In genomic region chr5:112772095-112772494, GRCh38 we compare ENCODE assay signal across 16 cellular contexts. TPM values are rescaled to one million over a fixed set of nuclear protein-coding genes. Genes with fewer than 3 reads are reported as not detected.
A peak's percentile ranks its signal among the peaks of the same experiment; 100 is the strongest.
DNase-seq lines count a peak whose midpoint lies in the region; ATAC-seq and TF ChIP-seq lines count a peak whose summit lies in the region.
"Had no signal": no experiment of that assay in that cellular context is flagged by ENCODE, and none has a peak within 500 bp of the region (broad histone marks: within the 10 kb centered on the region; RNA-seq: fewer than 3 reads in every experiment).

No MANE protein-coding gene starts in this region.

- H3K36me3 Mint-ChIP-seq in brain (peaks cover 77% of the 10 kb centered on the region), type B pancreatic cell (peaks cover 26% of the 10 kb centered on the region)

- H3K4me1 Mint-ChIP-seq in stimulated activated naive CD8-positive, alpha-beta T cell treated with anti-CD3 and anti-CD28 coated beads, Interleukin-15, amount 100 ng/mL, for 72 hours: no peaks in the 10 kb centered on the region
- H3K4me1 Mint-ChIP-seq in brain (no peaks in the 10 kb centered on the region), type B pancreatic cell (ENCODE audit: unreplicated experiment) (no peaks in the 10 kb centered on the region)
- H3K4me1 Mint-ChIP-seq: CD8-positive, alpha-beta memory T cell; neural crest cell; stimulated activated memory B cell treated with anti-CD40 and anti-IgM and Interleukin-4, amounts not matched to agents 10 μg/mL and 1 μg/mL and 100 μg/mL, for 72 hours had no signal

- TF ChIP-seq CTCF in brain (conservative IDR thresholded peaks at IDR 0.05): no peak
- no peak for TF ChIP-seq CTCF in type B pancreatic cell (conservative IDR thresholded peaks at IDR 0.05)

- H3K27ac ChIP-seq in substantia nigra (ENCODE audit: low read depth, low read length, poor library complexity, severe bottlenecking): no peak overlapping the region

- DNase-seq in stimulated activated naive CD8-positive, alpha-beta T cell treated with anti-CD3 and anti-CD28 coated beads, Interleukin-15, amount 100 ng/mL, for 72 hours: no peak
- DNase-seq in stimulated activated naive CD8-positive, alpha-beta T cell treated with anti-CD3 and anti-CD28 coated beads, Interleukin-15, Interleukin-2, amounts not matched to agents 100 U/mL and 50 U/mL, for 24 hours: no peak
- peak; percentile 77 for DNase-seq in iris pigment epithelial cell (ENCODE audit: low read depth)
- DNase-seq in substantia nigra (lab: John Stamatoyannopoulos, UW): no peak
- no peak for DNase-seq in NCI-H82 treated with DMSO at 0.1 percent for 48 hours (lab: John Stamatoyannopoulos, UW; ENCODE audit: unreplicated experiment)
- no peak for DNase-seq in SKM-1 treated with dmso at 0.1 percent for 144 hours (lab: John Stamatoyannopoulos, UW; ENCODE audit: unreplicated experiment)
- no peak for DNase-seq in type B pancreatic cell (ENCODE audit: extremely low spot score, unreplicated experiment)
- DNase-seq: caudate nucleus; CD8-positive, alpha-beta memory T cell; effector CD8-positive, alpha-beta T cell; NCI-H187; NCI-H345 had no signal

- no peaks in the 10 kb centered on the region for H3K9me3 Mint-ChIP-seq in stimulated activated naive CD8-positive, alpha-beta T cell treated with anti-CD3 and anti-CD28 coated beads, Interleukin-15, amount 100 ng/mL, for 72 hours
- no peaks in the 10 kb centered on the region for H3K9me3 Mint-ChIP-seq in brain
- H3K9me3 Mint-ChIP-seq in type B pancreatic cell: no peaks in the 10 kb centered on the region
- H3K9me3 Mint-ChIP-seq: CD8-positive, alpha-beta memory T cell; mesothelial cell of epicardium; neural crest cell; stimulated activated memory B cell treated with anti-CD40 and anti-IgM and Interleukin-4, amounts not matched to agents 10 μg/mL and 1 μg/mL and 100 μg/mL, for 72 hours had no signal

- peak; percentile 69 for ATAC-seq in stimulated activated naive CD8-positive, alpha-beta T cell treated with anti-CD3 and anti-CD28 coated beads, Interleukin-15, amount 100 ng/mL, for 72 hours
- no peak for ATAC-seq in stimulated activated naive CD8-positive, alpha-beta T cell treated with anti-CD3 and anti-CD28 coated beads, Interleukin-15, Interleukin-2, amounts not matched to agents 100 U/mL and 50 U/mL, for 24 hours
- ATAC-seq: stimulated activated memory B cell treated with anti-CD40 and anti-IgM and Interleukin-4, amounts not matched to agents 10 μg/mL and 1 μg/mL and 100 μg/mL, for 72 hours had no signal

- H3K27me3 Mint-ChIP-seq in stimulated activated naive CD8-positive, alpha-beta T cell treated with anti-CD3 and anti-CD28 coated beads, Interleukin-15, amount 100 ng/mL, for 72 hours: no peaks in the 10 kb centered on the region
- no peaks in the 10 kb centered on the region for H3K27me3 Mint-ChIP-seq in brain
- no peaks in the 10 kb centered on the region for H3K27me3 Mint-ChIP-seq in type B pancreatic cell
- H3K27me3 Mint-ChIP-seq: CD8-positive, alpha-beta memory T cell; stimulated activated memory B cell treated with anti-CD40 and anti-IgM and Interleukin-4, amounts not matched to agents 10 μg/mL and 1 μg/mL and 100 μg/mL, for 72 hours had no signal

- peak overlapping the region in 1 of 2 donors; percentile 52 for H3K27ac Mint-ChIP-seq in stimulated activated naive CD8-positive, alpha-beta T cell treated with anti-CD3 and anti-CD28 coated beads, Interleukin-15, amount 100 ng/mL, for 72 hours
- H3K27ac Mint-ChIP-seq in brain: peak overlapping the region in 3 of 5 experiments; percentile 2 to 73 (median 64)
- H3K27ac Mint-ChIP-seq in type B pancreatic cell: no peak overlapping the region
- H3K27ac Mint-ChIP-seq: stimulated activated memory B cell treated with anti-CD40 and anti-IgM and Interleukin-4, amounts not matched to agents 10 μg/mL and 1 μg/mL and 100 μg/mL, for 72 hours had no signal

- H3K4me3 Mint-ChIP-seq in stimulated activated naive CD8-positive, alpha-beta T cell treated with anti-CD3 and anti-CD28 coated beads, Interleukin-15, amount 100 ng/mL, for 72 hours: no peak overlapping the region
- H3K4me3 Mint-ChIP-seq in brain (no peak overlapping the region), type B pancreatic cell (no peak overlapping the region)
- H3K4me3 Mint-ChIP-seq: CD8-positive, alpha-beta memory T cell; mesothelial cell of epicardium; neural crest cell; stimulated activated memory B cell treated with anti-CD40 and anti-IgM and Interleukin-4, amounts not matched to agents 10 μg/mL and 1 μg/mL and 100 μg/mL, for 72 hours had no signal

RNA-seq across cellular contexts. Expression of gene APC, which starts 34.4 kb away (rescaled TPM):
- polyA plus RNA-seq in brain (ENCODE audit: insufficient read depth, low read depth, low replicate concordance): 9.2 TPM
- total RNA-seq in type B pancreatic cell (ENCODE audit: low replicate concordance): 47.7 and 48.6 TPM in 2 replicates
